8 cellular contexts compared by ENCODE assay signal in the genomic region with DNA sequence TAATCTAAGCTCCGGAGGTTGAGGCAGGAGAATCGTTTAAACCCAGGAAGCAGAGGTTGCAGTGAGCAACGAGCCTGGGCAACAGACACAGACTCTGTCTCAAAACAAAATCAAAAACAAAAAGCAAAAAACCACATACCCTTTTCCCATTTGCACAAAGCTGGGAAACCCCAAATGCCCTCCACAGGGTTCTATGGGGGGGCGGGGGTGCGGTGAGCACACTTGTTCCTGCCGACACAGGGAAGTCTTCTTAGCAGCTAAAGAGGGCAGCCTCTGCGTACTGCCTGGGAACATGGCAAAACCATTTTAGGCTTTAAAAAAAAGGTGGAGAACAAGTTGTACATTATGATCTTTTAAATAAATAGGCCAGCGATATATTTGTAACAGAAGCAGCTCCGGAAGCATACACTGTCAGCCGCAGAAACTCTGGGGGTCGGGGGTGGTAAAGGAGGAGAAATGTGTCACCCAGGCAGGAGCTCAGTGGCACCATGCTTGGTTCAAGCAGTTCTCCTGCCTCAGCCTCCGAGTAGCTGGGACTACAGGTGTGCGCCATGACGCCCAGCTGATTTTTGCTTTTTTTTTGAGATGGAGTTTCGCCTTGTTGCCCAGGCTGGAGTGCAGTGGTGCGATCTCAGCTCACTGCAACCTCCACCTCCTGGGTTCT. TPM values are rescaled to one million over a fixed set of nuclear protein-coding genes. Genes with fewer than 3 reads are reported as not detected.
DNase-seq lines count a peak whose midpoint lies in the region; ATAC-seq and TF ChIP-seq lines count a peak whose summit lies in the region.
"Not testable (repeated sequence)": the region's sequence is repeated elsewhere in the genome, so short reads cannot be mapped to it uniquely, and the experiment has no call there.

No MANE protein-coding gene starts in this region.

- not testable (repeated sequence) for H3K27me3 ChIP-seq in A673 (replicated peaks; ENCODE audit: insufficient read depth, low read depth, low read length, poor library complexity); GM23248 (replicated peaks; ENCODE audit: insufficient read depth); OCI-LY1 (ENCODE audit: insufficient read depth, low read length)

- CTCF ChIA-PET in A673 (lab: Charles Lee) = interaction anchor here (7.7 kb wide), 1 partner anchor 86 kb away, joined by 98 read pairs; no protein-coding TSS in a partner anchor

- POLR2A ChIA-PET in A673 (lab: Charles Lee; ENCODE audit: low non-redundant PET) = interaction anchor here (0.7 to 1.1 kb wide), 2 partner anchors 13 to 14 kb away, joined by 5 read pairs; no protein-coding TSS in a partner anchor

- H4K20me1 ChIP-seq in GM23248 (ENCODE audit: insufficient read depth); OCI-LY1 (ENCODE audit: insufficient read depth, low read length): not testable (repeated sequence)

- H2AFZ ChIP-seq in GM23248; OCI-LY1 (ENCODE audit: low read length): not testable (repeated sequence)

- H3K27ac ChIP-seq in A673 (ENCODE audit: low read depth, low read length, poor library complexity, severe bottlenecking) = not testable (repeated sequence)
- H3K27ac ChIP-seq in GM23248 (peak overlapping the region; percentile 85), OCI-LY1 (ENCODE audit: low read depth, low read length, poor library complexity, severe bottlenecking) (peak overlapping the region; percentile 55)

- H3F3A ChIP-seq in GM23248 (ENCODE audit: insufficient read depth) = peaks cover 25% of the 10 kb centered on the region
- not testable (repeated sequence) for H3F3A ChIP-seq in OCI-LY1 (ENCODE audit: insufficient read depth, low read length)

- H3K27ac Mint-ChIP-seq in central memory CD8-positive, alpha-beta T cell (ENCODE audit: low read depth) = peak overlapping the region; percentile 98

- in situ Hi-C loops in GM23248 (cut with MboI) = not testable (repeated sequence)

- H3K36me3 Mint-ChIP-seq in central memory CD8-positive, alpha-beta T cell (ENCODE audit: insufficient read depth) = peaks cover 39% of the 10 kb centered on the region

- peak; percentile 49 for ATAC-seq in central memory CD8-positive, alpha-beta T cell (replicated peaks; ENCODE audit: extremely low read depth, poor library complexity, severe bottlenecking)

- not testable (repeated sequence) for H3K9ac ChIP-seq in GM23248
- peak overlapping the region; percentile 51; the same call in 1 of the 2 replicates for H3K9ac ChIP-seq in OCI-LY1 (ENCODE audit: low read length)

- BruUV-seq in A673 (replicated peaks; lab: Mats Ljungman, UMichigan) = not testable (repeated sequence)

- peaks cover 78% of the 10 kb centered on the region for H3K79me2 ChIP-seq in GM23248 (ENCODE audit: insufficient read depth)
- peaks cover 74% of the 10 kb centered on the region for H3K79me2 ChIP-seq in OCI-LY1 (ENCODE audit: insufficient read depth, low read length)

- not testable (repeated sequence) for H3K9me3 ChIP-seq in A673 (ENCODE audit: low read depth, low read length, poor library complexity, severe bottlenecking); GM23248 (ENCODE audit: low read depth); OCI-LY1 (ENCODE audit: low read length)

- H3K4me2 ChIP-seq in GM23248 (ENCODE audit: unreplicated experiment) (peak overlapping the region; percentile 74), OCI-LY1 (ENCODE audit: low read length) (peak overlapping the region; percentile 90)

- peak overlapping the region; percentile 74 for H3K4me3 ChIP-seq in A673 (ENCODE audit: low read depth, low read length, poor library complexity, severe bottlenecking)
- peak overlapping the region; percentile 81 for H3K4me3 ChIP-seq in GM23248
- peak overlapping the region; percentile 99 for H3K4me3 ChIP-seq in OCI-LY1 (ENCODE audit: low read depth, low read length, poor library complexity, severe bottlenecking)

- H3K4me1 Mint-ChIP-seq in central memory CD8-positive, alpha-beta T cell = peaks cover 40% of the 10 kb centered on the region

- H3K4me3 Mint-ChIP-seq in central memory CD8-positive, alpha-beta T cell = peak overlapping the region; percentile 98

- 98 to 99% methylated on average over 16 of the region's 16 CpGs for WGBS in GM23248 (ENCODE audit: low coverage in 1 of 2, low lambda C conversion rate in 2 of 2, missing lambda C conversion rate in 2 of 2), 2 experiments

- TF ChIP-seq CTCF in A673 (conservative IDR thresholded peaks at IDR 0.05; ENCODE audit: low read depth, low read length); OCI-LY1 (IDR thresholded peaks at IDR 0.05; ENCODE audit: low read length): not testable (repeated sequence)

- peaks cover 40% of the 10 kb centered on the region for H3K4me1 ChIP-seq in A673 (ENCODE audit: insufficient read depth, low read length, poor library complexity, severe bottlenecking)
- peaks cover 34% of the 10 kb centered on the region for H3K4me1 ChIP-seq in GM23248 (ENCODE audit: insufficient read depth)
- H3K4me1 ChIP-seq in OCI-LY1 (ENCODE audit: insufficient read depth, low read length, severe bottlenecking) = peaks cover 67% of the 10 kb centered on the region

- H3K9me2 ChIP-seq in GM23248 (ENCODE audit: insufficient read depth); OCI-LY1 (ENCODE audit: low read depth, low read length): not testable (repeated sequence)

- intact Hi-C loops in A673 (cut with micrococcal nuclease; ENCODE audit: unreplicated experiment) = not testable (repeated sequence)

- DNase-seq in A673 (ENCODE audit: low spot score); GM23248: not testable (repeated sequence)
- peak; percentile 19 for DNase-seq in activated CD4-positive, alpha-beta T cell treated with anti-CD3 and anti-CD28 coated beads for 1 hour
- peak; percentile 48 for DNase-seq in activated effector memory CD4-positive, alpha-beta T cell treated with Interleukin-2 at 50 U/mL for 16 hours
- peak in 1 of 2 donors; percentile 69 for DNase-seq in central memory CD8-positive, alpha-beta T cell (ENCODE audit: low spot score in 2 of 2)
- DNase-seq in medulla oblongata (ENCODE audit: extremely low spot score) = peak; percentile 7
- DNase-seq in stimulated activated CD4-positive, alpha-beta T cell treated with anti-CD3 and anti-CD28 coated beads, Interleukin-12 subunit alpha, Interleukin-12 subunit beta, amount 100 ng/mL, for 4 hours = peak; percentile 38

- H3K9me3 Mint-ChIP-seq in central memory CD8-positive, alpha-beta T cell = not testable (repeated sequence)

- H3K36me3 ChIP-seq in A673 (ENCODE audit: insufficient read depth, low read length, poor library complexity, severe bottlenecking) (peaks cover 19% of the 10 kb centered on the region), GM23248 (ENCODE audit: low read depth) (peaks cover 10% of the 10 kb centered on the region; the same call in 1 of the 2 replicates), OCI-LY1 (ENCODE audit: insufficient read depth, low read length) (peaks cover 58% of the 10 kb centered on the region)

- not testable (repeated sequence) for H3K27me3 Mint-ChIP-seq in central memory CD8-positive, alpha-beta T cell

RNA-seq across cellular contexts. Expression of a gene that starts 3.3 kb away (rescaled TPM):
- 324 and 371 TPM in 2 replicates for total RNA-seq in A673 (2021)
- 79.0 and 99.5 TPM in 2 replicates for total RNA-seq in GM23248 (2014; rRNA removed; shearing (Covaris generic))
- polyA plus RNA-seq in GM23248 (2016; fragmentation: Nextera tagmentation; extraction: Ambion mirVana) = 69.0 and 69.9 TPM in 2 replicates
